Comparison of ENCODE assay signal across 8 cellular contexts in the genomic region with DNA sequence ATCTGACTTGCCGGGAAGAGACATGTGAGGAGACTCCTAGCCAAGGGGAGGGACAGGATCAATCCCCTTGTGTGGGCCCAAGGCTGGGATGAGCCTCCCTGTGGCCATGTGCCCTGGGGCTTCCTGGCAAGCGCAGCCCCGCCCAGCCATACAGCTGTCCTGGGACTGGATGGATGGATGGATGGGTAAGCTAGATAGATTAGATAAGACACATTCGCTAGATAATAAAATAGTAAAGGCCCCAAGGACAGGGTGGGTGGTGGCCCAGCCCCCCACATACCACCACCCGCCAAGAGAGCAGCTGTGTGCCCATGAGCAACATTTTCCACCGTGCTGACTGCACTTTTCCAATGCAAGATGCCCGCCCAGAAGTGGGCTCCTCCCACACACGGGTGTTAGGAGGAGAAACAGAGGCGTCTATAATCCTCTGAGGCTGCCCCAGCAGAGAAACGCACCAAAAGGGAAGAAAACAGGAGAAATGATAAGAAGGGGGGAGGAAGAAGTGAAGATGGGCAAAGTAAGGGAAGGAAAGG. TPM values are rescaled to one million over a fixed set of nuclear protein-coding genes. Genes with fewer than 3 reads are reported as not detected.
A peak's percentile ranks its signal among the peaks of the same experiment; 100 is the strongest.
DNase-seq lines count a peak whose midpoint lies in the region; ATAC-seq and TF ChIP-seq lines count a peak whose summit lies in the region.

No MANE protein-coding gene starts in this region.

- DNase-seq in Karpas-422 (no peak), fibroblast of mammary gland (ENCODE audit: low read depth) (peak; percentile 51), HEK293T (ENCODE audit: extremely low spot score) (no peak), foreskin melanocyte (no peak), NCI-H1105 treated with DMSO at 0.1 percent for 48 hours (lab: John Stamatoyannopoulos, UW) (no peak)
- DNase-seq in activated CD8-positive, alpha-beta memory T cell treated with anti-CD3 and anti-CD28 coated beads, Interleukin-2, amount 50 U/mL, for 4 hours: peak; percentile 85
- peak; percentile 53 to 83 (median 70) for DNase-seq in stimulated activated CD4-positive, alpha-beta T cell treated with anti-CD3 and anti-CD28 coated beads, Interleukin-1b, Interleukin-23, amount 100 ng/mL, for 24 hours (ENCODE audit: low read depth in 4 of 4, low spot score in 1 of 4)

- no peak for TF ChIP-seq CTCF in fibroblast of mammary gland (conservative IDR thresholded peaks at IDR 0.05; ENCODE audit: control insufficient read depth, insufficient read depth, low read depth, low read length)

- no peak overlapping the region for H3K27ac ChIP-seq in Karpas-422 (ENCODE audit: low read length)

- CTCF ChIA-PET in HEK293T (lab: Yijun Ruan, JAX): interaction anchor here (0.6 kb wide), 1 partner anchor 159 kb away, joined by 3 read pairs; no protein-coding TSS in a partner anchor

- no peak for ATAC-seq in HG03045 (IDR thresholded peaks at IDR 0.05; ENCODE audit: unreplicated experiment)

- no peak overlapping the region for H3K4me3 ChIP-seq in Karpas-422 (ENCODE audit: low read length)
- H3K4me3 ChIP-seq in fibroblast of mammary gland (ENCODE audit: control insufficient read depth, low read depth, low read length): no peak overlapping the region

- no peaks in the 10 kb centered on the region for H3K9me2 ChIP-seq in Karpas-422 (replicated peaks; ENCODE audit: insufficient read depth, low read length)

- no peak overlapping the region for H3K4me2 ChIP-seq in Karpas-422 (ENCODE audit: low read depth, low read length, poor library complexity, severe bottlenecking)

- peaks cover 21% of the 10 kb centered on the region for H3K79me2 ChIP-seq in Karpas-422 (ENCODE audit: low read length)

- no peaks in the 10 kb centered on the region for H3K9me3 ChIP-seq in Karpas-422 (ENCODE audit: low read length)

- H3K27me3 ChIP-seq in Karpas-422 (ENCODE audit: low read length): no peaks in the 10 kb centered on the region

- H3K4me1 ChIP-seq in Karpas-422 (ENCODE audit: low read length): peaks cover 39% of the 10 kb centered on the region

- H4K20me1 ChIP-seq in Karpas-422 (ENCODE audit: insufficient read depth, low read depth, low read length): peaks cover 11% of the 10 kb centered on the region; the same call in 1 of the 2 replicates

- H3K36me3 ChIP-seq in Karpas-422 (ENCODE audit: insufficient read depth, low read length): peaks cover 6% of the 10 kb centered on the region; the same call in 1 of the 2 replicates

- POLR2A ChIA-PET in HEK293T (lab: Yijun Ruan, JAX): interaction anchor here (0.7 kb wide), 1 partner anchor 25 kb away, joined by 4 read pairs; a partner anchor contains a TSS

- H3K9ac ChIP-seq in Karpas-422 (ENCODE audit: low read length): peak overlapping the region; percentile 33; the same call in 1 of the 2 replicates

- no peak overlapping the region for H2AFZ ChIP-seq in Karpas-422 (ENCODE audit: low read length)

TF ChIP-seq in HEK293T, 16 proteins besides CTCF, POLR2A, EP300 and RAD21:
- TF ChIP-seq FOXK2 (IDR thresholded peaks at IDR 0.05) (no peak), ELF4 (IDR thresholded peaks at IDR 0.05) (no peak), ZNF384 (IDR thresholded peaks at IDR 0.05) (no peak), BHLHE40 (IDR thresholded peaks at IDR 0.05; ENCODE audit: borderline replicate concordance) (no peak), LEF1 (IDR thresholded peaks at IDR 0.05; ENCODE audit: borderline replicate concordance) (no peak), SUZ12 (IDR thresholded peaks at IDR 0.05) (no peak), HDGF (IDR thresholded peaks at IDR 0.05; ENCODE audit: borderline replicate concordance) (no peak)

RNA-seq across cellular contexts. Expression of a gene that starts 25.1 kb away (rescaled TPM):
- total RNA-seq in Karpas-422 (2014; rRNA removed; shearing (Covaris generic); ENCODE audit: low replicate concordance): 25.9 and 26.8 TPM in 2 replicates

RNA-seq across cellular contexts. Expression of a gene that starts 53.2 kb away (rescaled TPM):
- 0.04 TPM in 1 of 2 replicates, not detected in the other for total RNA-seq in Karpas-422 (2014; rRNA removed; shearing (Covaris generic); ENCODE audit: low replicate concordance)

Comparison
In these comparisons a context has a peak if more than half of its experiments do, and no peak if none do; other contexts are left out.
1. DNase-seq: peak in activated CD8-positive, alpha-beta memory T cell treated with anti-CD3 and anti-CD28 coated beads, Interleukin-2, amount 50 U/mL, for 4 hours (single experiment), fibroblast of mammary gland (single experiment) and stimulated activated CD4-positive, alpha-beta T cell treated with anti-CD3 and anti-CD28 coated beads, Interleukin-1b, Interleukin-23, amount 100 ng/mL, for 24 hours (4 of 4); none in Karpas-422 (single experiment), HEK293T (single experiment), foreskin melanocyte (single experiment) and NCI-H1105 treated with DMSO at 0.1 percent for 48 hours (single experiment).